In the genomic region with DNA sequence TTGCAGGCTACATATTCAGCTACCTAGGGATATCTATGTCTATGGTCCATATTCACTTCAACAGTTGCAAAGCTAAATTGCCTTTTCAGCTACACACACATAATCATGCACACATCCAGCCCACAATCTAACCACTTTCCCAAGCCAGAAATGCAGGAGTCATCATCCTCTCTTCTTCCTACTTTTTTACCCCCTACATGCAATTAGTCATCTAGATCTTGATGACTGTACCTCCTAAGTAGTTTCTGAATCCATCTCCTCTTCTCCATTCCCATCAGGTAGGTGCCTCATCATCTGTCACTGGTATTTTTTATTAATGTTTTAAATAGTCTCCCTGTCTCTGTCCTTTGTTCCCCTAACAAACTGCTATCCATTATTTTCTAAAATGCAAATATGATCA, we compare ENCODE assay signal across 23 cellular contexts. TPM values are rescaled to one million over a fixed set of nuclear protein-coding genes. Genes with fewer than 3 reads are reported as not detected.
DNase-seq lines count a peak whose midpoint lies in the region; FAIRE-seq and TF ChIP-seq lines count a peak whose summit lies in the region.
"Had no signal": no experiment of that assay in that cellular context is flagged by ENCODE, and none has a peak within 500 bp of the region (broad histone marks: within the 10 kb centered on the region; RNA-seq: fewer than 3 reads in every experiment).

No MANE protein-coding gene starts in this region.

- H3K27me3 ChIP-seq in bronchial epithelial cell (ENCODE audit: control insufficient read depth, insufficient read depth, low read length): no peaks in the 10 kb centered on the region
- H3K27me3 ChIP-seq: BLaER1 treated with 17β-estradiol and CSF1 and Interleukin-3, amounts not matched to agents 10 nM and 100 nM; upper lobe of left lung had no signal

- H3K27ac Mint-ChIP-seq in immature natural killer cell: no peak overlapping the region
- H3K27ac Mint-ChIP-seq: effector memory CD8-positive, alpha-beta T cell; IgD-negative memory B cell had no signal

- no peak for TF ChIP-seq CTCF in bronchial epithelial cell (IDR thresholded peaks at IDR 0.05; ENCODE audit: insufficient read depth, low read length, severe bottlenecking)

- no peak overlapping the region for H3K4me3 ChIP-seq in bronchial epithelial cell (ENCODE audit: low read depth, low read length)
- H3K4me3 ChIP-seq: BLaER1 treated with 17β-estradiol and CSF1 and Interleukin-3, amounts not matched to agents 10 nM and 100 nM; skin epidermis; upper lobe of left lung had no signal

- no peaks in the 10 kb centered on the region for H3K9me3 Mint-ChIP-seq in immature natural killer cell
- H3K9me3 Mint-ChIP-seq: effector memory CD8-positive, alpha-beta T cell had no signal

- no peaks in the 10 kb centered on the region for H3K4me1 Mint-ChIP-seq in immature natural killer cell

- H3K27me3 Mint-ChIP-seq in immature natural killer cell (ENCODE audit: low read depth in 3 of 3): peaks cover 8 to 19% (median 8%) of the 10 kb centered on the region in 3 donors

- FAIRE-seq in bronchial epithelial cell (lab: Jason Lieb, UNC): no peak
- FAIRE-seq: H1, islet of Langerhans had no signal

- intact Hi-C loops in cardiac septum (cut with DNase I): no loop called here

- H3K36me3 Mint-ChIP-seq in immature natural killer cell: peaks cover 0 to 4% (median 0%) of the 10 kb centered on the region in 3 donors
- H3K36me3 Mint-ChIP-seq: IgD-negative memory B cell had no signal

- no peaks in the 10 kb centered on the region for H3K36me3 ChIP-seq in bronchial epithelial cell (ENCODE audit: control insufficient read depth, insufficient read depth, low read length)
- H3K36me3 ChIP-seq: BLaER1 treated with 17β-estradiol and CSF1 and Interleukin-3, amounts not matched to agents 10 nM and 100 nM; upper lobe of left lung had no signal

- H3K4me3 Mint-ChIP-seq in immature natural killer cell: no peak overlapping the region
- H3K4me3 Mint-ChIP-seq: effector memory CD8-positive, alpha-beta T cell; IgD-negative memory B cell had no signal

- DNase-seq in EH (ENCODE audit: low read depth) (peak; percentile 87), NCI-H226 (peak; percentile 87), bronchial epithelial cell (ENCODE audit: low read depth) (peak; percentile 85), myocyte (ENCODE audit: low read depth) (peak; percentile 39), immature natural killer cell (no peak), cardiac septum (ENCODE audit: low spot score) (no peak), NCI-H510A treated with DMSO at 0.1 percent for 48 hours (lab: John Stamatoyannopoulos, UW) (no peak), NOMO-1 treated with dmso at 0.1 percent for 144 hours (lab: John Stamatoyannopoulos, UW; ENCODE audit: unreplicated experiment) (no peak)
- DNase-seq: activated CD4-positive, CD25-positive, alpha-beta regulatory T cell; activated naive CD4-positive, alpha-beta T cell treated with Interleukin-2 at 50 U/mL for 16 hours; DMS153; effector memory CD8-positive, alpha-beta T cell; NCI-H1417; NCI-H446; OCI-M1; stimulated activated naive CD4-positive, alpha-beta T cell; SW 1271; upper lobe of left lung had no signal

RNA-seq across cellular contexts. Expression of gene SPRED2, which starts 23.7 kb away (rescaled TPM):
- total RNA-seq in bronchial epithelial cell: 2.4 and 3.4 TPM in 2 replicates
- total RNA-seq in myocyte: 5.3 and 11.7 TPM in 2 replicates
- polyA plus RNA-seq in myocyte (2012): 15.3 TPM
- polyA plus RNA-seq in immature natural killer cell: 1 to 10 TPM in 1 of 3 donors, under 1 TPM in 1, not detected in 1; 0.67 to 1.4 TPM
- total RNA-seq in cardiac septum: 22.0 TPM

Comparison
In these comparisons a context has a peak if more than half of its experiments do, and no peak if none do; other contexts are left out.
1. DNase-seq: peak in EH (single experiment), NCI-H226 (single experiment), bronchial epithelial cell (single experiment) and myocyte (single experiment); none in immature natural killer cell (0 of 3), cardiac septum (single experiment), NCI-H510A treated with DMSO at 0.1 percent for 48 hours (single experiment) and NOMO-1 treated with dmso at 0.1 percent for 144 hours (single experiment).